Comparison of ENCODE assay signal across 9 cellular contexts in the genomic region with DNA sequence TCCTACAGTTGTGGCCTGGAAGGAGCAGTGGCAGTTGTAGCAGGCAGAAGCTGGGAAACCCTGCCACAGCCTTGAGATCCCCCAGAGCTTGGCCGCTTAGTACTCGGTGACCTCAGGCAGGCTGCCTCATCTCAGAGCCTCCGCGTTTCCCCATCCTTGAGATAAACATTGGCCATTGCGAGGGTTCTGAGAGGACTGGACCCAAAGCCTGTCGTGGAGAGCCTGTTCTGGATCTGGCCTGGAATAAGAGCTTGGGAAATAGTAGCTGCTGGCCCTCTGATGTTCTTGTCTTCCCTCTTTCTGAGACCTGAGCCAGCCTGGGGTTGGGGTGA. TPM values are rescaled to one million over a fixed set of nuclear protein-coding genes. Genes with fewer than 3 reads are reported as not detected.
DNase-seq lines count a peak whose midpoint lies in the region; ATAC-seq, FAIRE-seq and TF ChIP-seq lines count a peak whose summit lies in the region.
"Had no signal": no experiment of that assay in that cellular context is flagged by ENCODE, and none has a peak within 500 bp of the region (broad histone marks: within the 10 kb centered on the region; RNA-seq: fewer than 3 reads in every experiment).

No MANE protein-coding gene starts in this region.

- no peak for TF ChIP-seq EP300 in K562 (IDR thresholded peaks at IDR 0.05; ENCODE audit: low read length)
- TF ChIP-seq EP300 in HepG2 (IDR thresholded peaks at IDR 0.05; ENCODE audit: low read depth in 2 of 2, low read length in 2 of 2): no peak
- TF ChIP-seq EP300 in HepG2 (CRISPR knock-in tag; IDR thresholded peaks at IDR 0.05; ENCODE audit: borderline replicate concordance): no peak
- TF ChIP-seq EP300 in suprapubic skin (IDR thresholded peaks at IDR 0.05): no peak

- H3K9ac ChIP-seq in K562 (ENCODE audit: insufficient read depth in 1 of 2, low read depth in 2 of 2, low read length in 2 of 2) (peak overlapping the region; percentile 67 to 94), HepG2 (ENCODE audit: insufficient read depth, low read depth, low read length) (peak overlapping the region; percentile 67)

- peak overlapping the region; percentile 94 for H3K4me3 Mint-ChIP-seq in T-helper 2 cell treated with Interferon-gamma antibody and Interleukin-4, amounts not matched to agents 5 μg/mL and 100 μg/mL, for 36 hours

- H3K36me3 Mint-ChIP-seq in T-helper 2 cell treated with Interferon-gamma antibody and Interleukin-4, amounts not matched to agents 5 μg/mL and 100 μg/mL, for 36 hours (ENCODE audit: low read depth): peaks cover 13% of the 10 kb centered on the region

- CTCF ChIA-PET in K562 (lab: Yijun Ruan, JAX; ENCODE audit: low intra/inter-chr PET ratio) (no interaction called here), HepG2 (lab: Yijun Ruan, JAX; ENCODE audit: low intra/inter-chr PET ratio, low total read pairs) (no interaction called here)

- H2AFZ ChIP-seq in K562 (ENCODE audit: low read depth, low read length) (no peak overlapping the region), HepG2 (ENCODE audit: low read length) (no peak overlapping the region)

- peaks cover 4% of the 10 kb centered on the region for H3K9me1 ChIP-seq in K562 (ENCODE audit: control insufficient read depth, insufficient read depth, low read length)

- peaks cover 49% of the 10 kb centered on the region for H3K79me2 ChIP-seq in K562 (ENCODE audit: control insufficient read depth, insufficient read depth, low read length)
- H3K79me2 ChIP-seq in HepG2 (ENCODE audit: insufficient read depth, low read length): peaks cover 6% of the 10 kb centered on the region

- intact Hi-C loops in K562 (cut with micrococcal nuclease): loop anchor here (5.0 kb wide), 1 partner anchor 45 kb away; a partner anchor contains a TSS
- intact Hi-C loops in HepG2 (cut with micrococcal nuclease; ENCODE audit: unreplicated experiment): loop anchor here (5.0 kb wide), 1 partner anchor 45 kb away; a partner anchor contains a TSS

- H3K27ac Mint-ChIP-seq in T-helper 2 cell treated with Interferon-gamma antibody and Interleukin-4, amounts not matched to agents 5 μg/mL and 100 μg/mL, for 36 hours: no peak overlapping the region

- FAIRE-seq in K562 (lab: Jason Lieb, UNC): no peak
- FAIRE-seq in HepG2 (lab: Jason Lieb, UNC): no peak

- H3K4me3 ChIP-seq in K562: peak overlapping the region; percentile 73
- H3K4me3 ChIP-seq in HepG2 (replicated peaks in 1 of 3; ENCODE audit: insufficient read depth in 1 of 3, low read depth in 2 of 3, low read length in 3 of 3): peak overlapping the region; percentile 73 to 97 (median 96)
- peak overlapping the region; percentile 81 for H3K4me3 ChIP-seq in suprapubic skin

- WGBS in K562 (ENCODE audit: insufficient coverage, low coverage, missing lambda C conversion rate): 0% methylated on average over 6 of the region's 6 CpGs
- WGBS in HepG2 (ENCODE audit: low lambda C conversion rate): 6% methylated on average over 2 of the region's 6 CpGs
- no CpG with 5 or more reads among the region's 6 CpGs for WGBS in suprapubic skin

- DNase-seq in T-helper 2 cell treated with Interferon-gamma antibody and Interleukin-4, amounts not matched to agents 5 μg/mL and 100 μg/mL, for 36 hours (ENCODE audit: low spot score): no peak
- no peak for DNase-seq in T-helper 2 cell
- DNase-seq in K562 (ENCODE audit: extremely low read depth in 1 of 4, low spot score in 3 of 4): peak in 1 of 4 experiments; percentile 37
- no peak for DNase-seq in HepG2 (ENCODE audit: low spot score)
- no peak for DNase-seq in suprapubic skin (ENCODE audit: low spot score in 2 of 2)
- no peak for DNase-seq in DMS153 (lab: John Stamatoyannopoulos, UW)
- DNase-seq in amniotic stem cell (lab: John Stamatoyannopoulos, UW): no peak
- DNase-seq: NCI-H2081 treated with DMSO at 0.1 percent for 48 hours had no signal

- no peak for TF ChIP-seq RAD21 in K562 (CRISPR knock-in tag; conservative IDR thresholded peaks at IDR 0.05 in 1 of 2, IDR thresholded peaks at IDR 0.05 in 1 of 2)
- TF ChIP-seq RAD21 in HepG2 (CRISPR knock-in tag; IDR thresholded peaks at IDR 0.05): no peak

- H3K36me3 ChIP-seq in K562 (ENCODE audit: control insufficient read depth, insufficient read depth, low read length) (peaks cover 31% of the 10 kb centered on the region; the same call in 2 of the 3 replicates), HepG2 (replicated peaks in 1 of 2; ENCODE audit: control insufficient read depth in 1 of 2, insufficient read depth in 2 of 2, low read length in 2 of 2) (peaks cover 3 to 14% of the 10 kb centered on the region in 2 experiments; a peak in 4 of 5 replicates), suprapubic skin (peaks cover 22% of the 10 kb centered on the region)

- TF ChIP-seq CTCF in K562 (IDR thresholded peaks at IDR 0.05 in 2 of 3, conservative IDR thresholded peaks at IDR 0.05 in 1 of 3; ENCODE audit: insufficient read depth in 2 of 3, low read depth in 1 of 3, low read length in 3 of 3): no peak
- no peak for TF ChIP-seq CTCF in HepG2 (CRISPR knock-in tag; IDR thresholded peaks at IDR 0.05)
- no peak for TF ChIP-seq CTCF in suprapubic skin (IDR thresholded peaks at IDR 0.05)

- in situ Hi-C loops in K562 (cut with MboI) (no loop called here), HepG2 (cut with HindIII; ENCODE audit: extremely low pct_ligation_motif_present, low pct_unique_long_range_greater_than_20kb) (no loop called here)

- H4K20me1 ChIP-seq in K562 (replicated peaks; ENCODE audit: control insufficient read depth, insufficient read depth, low read length) (no peaks in the 10 kb centered on the region; the same call in 1 of the 2 replicates), HepG2 (ENCODE audit: insufficient read depth, low read length) (no peaks in the 10 kb centered on the region)

- no peaks in the 10 kb centered on the region for H3K27me3 ChIP-seq in K562 (ENCODE audit: control insufficient read depth in 2 of 2, insufficient read depth in 2 of 2, low read length in 2 of 2)
- H3K27me3 ChIP-seq in HepG2 (ENCODE audit: control insufficient read depth in 1 of 2, insufficient read depth in 2 of 2, low read length in 2 of 2): no peaks in the 10 kb centered on the region; a peak in 1 of 5 replicates
- no peaks in the 10 kb centered on the region for H3K27me3 ChIP-seq in suprapubic skin

- peak overlapping the region; percentile 98 for H3K4me2 ChIP-seq in K562 (ENCODE audit: insufficient read depth, low read length)
- H3K4me2 ChIP-seq in HepG2 (ENCODE audit: low read depth, low read length): peak overlapping the region; percentile 94

- no peaks in the 10 kb centered on the region for H3K9me3 ChIP-seq in K562 (replicated peaks; ENCODE audit: control insufficient read depth, insufficient read depth, low read depth, low read length)
- H3K9me3 ChIP-seq in HepG2 (ENCODE audit: low read length): no peaks in the 10 kb centered on the region
- no peaks in the 10 kb centered on the region for H3K9me3 ChIP-seq in suprapubic skin

- no peaks in the 10 kb centered on the region for H3K27me3 Mint-ChIP-seq in T-helper 2 cell treated with Interferon-gamma antibody and Interleukin-4, amounts not matched to agents 5 μg/mL and 100 μg/mL, for 36 hours (ENCODE audit: low read depth)

- ATAC-seq in K562 (no peak; the same call in 1 of the 3 replicates), HepG2 (peak; percentile 7), GM19328 (IDR thresholded peaks at IDR 0.05; ENCODE audit: unreplicated experiment) (no peak)

- BruUV-seq in K562 (replicated peaks; lab: Mats Ljungman, UMichigan) (no TSS peak), HepG2 (replicated peaks; lab: Mats Ljungman, UMichigan) (no TSS peak)

- TF ChIP-seq POLR2A in K562 (conservative IDR thresholded peaks at IDR 0.05) (no peak), HepG2 (IDR thresholded peaks at IDR 0.05; ENCODE audit: insufficient read depth in 1 of 2, low read depth in 2 of 2, low read length in 2 of 2) (no peak), suprapubic skin (IDR thresholded peaks at IDR 0.05) (peak in 1 of 2 donors; percentile 16)

- H3K9me3 Mint-ChIP-seq in T-helper 2 cell treated with Interferon-gamma antibody and Interleukin-4, amounts not matched to agents 5 μg/mL and 100 μg/mL, for 36 hours: no peaks in the 10 kb centered on the region

- POLR2A ChIA-PET in K562 (lab: Yijun Ruan, JAX) (interaction anchor here (0.6 to 1.5 kb wide), 3 partner anchors 16 to 141 kb away, joined by 4 to 5 read pairs (median 4); no protein-coding TSS in a partner anchor), HepG2 (lab: Yijun Ruan, JAX) (interaction anchor here (1.0 to 2.5 kb wide), 3 partner anchors 9 to 220 kb away, joined by 3 to 13 read pairs (median 6); a partner anchor contains a TSS)

- H3K4me1 Mint-ChIP-seq in T-helper 2 cell treated with Interferon-gamma antibody and Interleukin-4, amounts not matched to agents 5 μg/mL and 100 μg/mL, for 36 hours (ENCODE audit: low read depth): peaks cover 22% of the 10 kb centered on the region

- H3K27ac ChIP-seq in K562 (ENCODE audit: extremely low read depth, low read depth, low read length): peak overlapping the region; percentile 26
- peak overlapping the region; percentile 43 for H3K27ac ChIP-seq in HepG2 (ENCODE audit: extremely low read length, insufficient read depth, low read length)
- no peak overlapping the region for H3K27ac ChIP-seq in suprapubic skin

- H3K4me1 ChIP-seq in K562 (replicated peaks in 1 of 2; ENCODE audit: control insufficient read depth in 2 of 2, insufficient read depth in 2 of 2, low read length in 2 of 2): peaks cover 40 to 63% of the 10 kb centered on the region in 2 experiments
- peaks cover 27% of the 10 kb centered on the region for H3K4me1 ChIP-seq in HepG2 (ENCODE audit: insufficient read depth, low read length)
- peaks cover 25% of the 10 kb centered on the region for H3K4me1 ChIP-seq in suprapubic skin

RNA-seq across cellular contexts. Expression of a gene that starts 1.3 kb away (rescaled TPM):
- total RNA-seq in K562 (2011; cell fraction: chromatin; rRNA removed; ENCODE audit: low replicate concordance): 92.3 and 308 TPM in 2 replicates
- 215 and 248 TPM in 2 replicates for total RNA-seq in K562 (2011; cell fraction: nucleolus; rRNA removed)
- 114 and 139 TPM in 2 replicates for total RNA-seq in K562 (2011; cell fraction: nucleoplasm; rRNA removed)
- total RNA-seq in K562 (2014; rRNA removed) (25.4 and 30.5 TPM in 2 replicates), K562 (2014; rRNA removed; fragmentation: Illumina TruSeq; extraction: Trizol) (5.3 and 7.3 TPM in 2 replicates), K562 (2015; rRNA removed; fragmentation: Illumina TruSeq; extraction: Trizol) (18.0 and 22.7 TPM in 2 replicates), K562 (2021) (47.6 and 49.4 TPM in 2 replicates), HepG2 (2016; rRNA removed; fragmentation: Illumina TruSeq; extraction: Trizol) (8.9 and 17.1 TPM in 2 replicates), suprapubic skin (10 to 100 TPM; 28.3 to 44.3 (median 39.7) TPM)
- polyA plus RNA-seq in K562 (2011; rRNA removed) (19.8 and 37.8 TPM in 2 replicates), K562 (2014; fragmentation: Illumina TruSeq; extraction: Trizol) (15.2 and 25.9 TPM in 2 replicates), K562 (2014; fragmentation: Nextera tagmentation; extraction: Ambion mirVana) (under 1 TPM; 0.15 to 0.77 TPM), K562 (2014; rRNA removed) (51.4 and 54.1 TPM in 2 replicates), HepG2 (2011; rRNA removed) (10.8 and 12.2 TPM in 2 replicates)
- 19.0 and 25.6 TPM in 2 replicates for polyA plus RNA-seq in K562 (2011; cell fraction: cytosol; rRNA removed)
- polyA plus RNA-seq in K562 (2011; cell fraction: nucleus; rRNA removed): 374 and 378 TPM in 2 replicates
- polyA plus RNA-seq in K562 (2012): 25.3 and 34.3 TPM in 2 replicates
- polyA minus RNA-seq in K562 (2011; rRNA and poly(A)+ RNA removed): 7.0 and 8.3 TPM in 2 replicates
- polyA minus RNA-seq in K562 (2011; cell fraction: cytosol; rRNA and poly(A)+ RNA removed): 10.7 and 12.7 TPM in 2 replicates
- polyA minus RNA-seq in K562 (2011; cell fraction: nucleus; rRNA and poly(A)+ RNA removed): 52.0 and 76.5 TPM in 2 replicates
- 5.8 TPM in 2 replicates for total RNA-seq in HepG2 (2016; cell fraction: cytosol; rRNA removed; fragmentation: Illumina TruSeq; extraction: Trizol; ENCODE audit: low read depth)
- total RNA-seq in HepG2 (2016; cell fraction: insoluble cytoplasmic fraction; rRNA removed; fragmentation: Illumina TruSeq; extraction: Trizol): 8.3 and 17.7 TPM in 2 replicates
- 6.6 and 6.9 TPM in 2 replicates for total RNA-seq in HepG2 (2016; cell fraction: membrane; rRNA removed; fragmentation: Illumina TruSeq; extraction: Trizol)
- 22.2 and 26.2 TPM in 2 replicates for total RNA-seq in HepG2 (2016; cell fraction: nucleus; rRNA removed; fragmentation: Illumina TruSeq; extraction: Trizol)
- polyA plus RNA-seq in HepG2 (2011; cell fraction: cytosol; rRNA removed): 4.8 and 7.2 TPM in 2 replicates
- 118 and 145 TPM in 2 replicates for polyA plus RNA-seq in HepG2 (2011; cell fraction: nucleus; rRNA removed)
- polyA plus RNA-seq in HepG2 (2012): 3.9 and 9.8 TPM in 2 replicates
- polyA plus RNA-seq in HepG2 (2016; cell fraction: cytosol; fragmentation: Illumina TruSeq; extraction: Trizol; ENCODE audit: low read depth): 1.3 and 1.6 TPM in 2 replicates
- 5.8 and 6.3 TPM in 2 replicates for polyA plus RNA-seq in HepG2 (2016; cell fraction: insoluble cytoplasmic fraction; fragmentation: Illumina TruSeq; extraction: Trizol; ENCODE audit: low read depth)
- polyA plus RNA-seq in HepG2 (2016; cell fraction: membrane; fragmentation: Illumina TruSeq; extraction: Trizol; ENCODE audit: low read depth): 3.4 and 4.3 TPM in 2 replicates
- polyA plus RNA-seq in HepG2 (2016; cell fraction: nucleus; fragmentation: Illumina TruSeq; extraction: Trizol; ENCODE audit: insufficient read depth, low read depth): 44.0 and 50.8 TPM in 2 replicates
- 17.4 and 26.1 TPM in 2 replicates for polyA minus RNA-seq in HepG2 (2011; rRNA and poly(A)+ RNA removed; ENCODE audit: low replicate concordance)
- polyA minus RNA-seq in HepG2 (2011; cell fraction: cytosol; rRNA and poly(A)+ RNA removed): 4.4 and 5.0 TPM in 2 replicates
- 18.5 and 19.6 TPM in 2 replicates for polyA minus RNA-seq in HepG2 (2011; cell fraction: nucleus; rRNA and poly(A)+ RNA removed)

RNA-seq across cellular contexts. Expression of a gene that starts 9.6 kb away (rescaled TPM):
- 56.9 and 171 TPM in 2 replicates for total RNA-seq in K562 (2011; cell fraction: chromatin; rRNA removed; ENCODE audit: low replicate concordance)
- total RNA-seq in K562 (2011; cell fraction: nucleolus; rRNA removed): 132 and 142 TPM in 2 replicates
- 83.5 and 91.6 TPM in 2 replicates for total RNA-seq in K562 (2011; cell fraction: nucleoplasm; rRNA removed)
- 58.8 and 72.7 TPM in 2 replicates for total RNA-seq in K562 (2014; rRNA removed)
- total RNA-seq in K562 (2014; rRNA removed; fragmentation: Illumina TruSeq; extraction: Trizol): 17.3 and 23.0 TPM in 2 replicates
- total RNA-seq in K562 (2015; rRNA removed; fragmentation: Illumina TruSeq; extraction: Trizol): 35.2 and 35.9 TPM in 2 replicates
- total RNA-seq in K562 (2021): 88.4 and 90.2 TPM in 2 replicates
- polyA plus RNA-seq in K562 (2011; rRNA removed): 60.6 and 64.2 TPM in 2 replicates
- polyA plus RNA-seq in K562 (2011; cell fraction: cytosol; rRNA removed): 57.8 and 99.1 TPM in 2 replicates
- polyA plus RNA-seq in K562 (2011; cell fraction: nucleus; rRNA removed): 381 and 681 TPM in 2 replicates
- 72.8 and 106 TPM in 2 replicates for polyA plus RNA-seq in K562 (2012)
- polyA plus RNA-seq in K562 (2014; fragmentation: Illumina TruSeq; extraction: Trizol): 63.3 and 68.6 TPM in 2 replicates
- under 1 TPM; 0.20 to 0.98 TPM for polyA plus RNA-seq in K562 (2014; fragmentation: Nextera tagmentation; extraction: Ambion mirVana)
- polyA plus RNA-seq in K562 (2014; rRNA removed): 118 and 124 TPM in 2 replicates
- polyA minus RNA-seq in K562 (2011; rRNA and poly(A)+ RNA removed): 7.6 and 15.5 TPM in 2 replicates
- 24.0 and 25.5 TPM in 2 replicates for polyA minus RNA-seq in K562 (2011; cell fraction: cytosol; rRNA and poly(A)+ RNA removed)
- polyA minus RNA-seq in K562 (2011; cell fraction: nucleus; rRNA and poly(A)+ RNA removed): 32.9 and 40.3 TPM in 2 replicates
- total RNA-seq in HepG2 (2016; rRNA removed; fragmentation: Illumina TruSeq; extraction: Trizol): 10.5 and 24.0 TPM in 2 replicates
- total RNA-seq in HepG2 (2016; cell fraction: cytosol; rRNA removed; fragmentation: Illumina TruSeq; extraction: Trizol; ENCODE audit: low read depth): 5.7 and 6.3 TPM in 2 replicates
- 10.1 and 22.9 TPM in 2 replicates for total RNA-seq in HepG2 (2016; cell fraction: insoluble cytoplasmic fraction; rRNA removed; fragmentation: Illumina TruSeq; extraction: Trizol)
- total RNA-seq in HepG2 (2016; cell fraction: membrane; rRNA removed; fragmentation: Illumina TruSeq; extraction: Trizol): 9.8 and 12.3 TPM in 2 replicates
- 28.6 and 31.6 TPM in 2 replicates for total RNA-seq in HepG2 (2016; cell fraction: nucleus; rRNA removed; fragmentation: Illumina TruSeq; extraction: Trizol)
- polyA plus RNA-seq in HepG2 (2011; rRNA removed): 40.6 and 68.0 TPM in 2 replicates
- polyA plus RNA-seq in HepG2 (2011; cell fraction: cytosol; rRNA removed): 23.7 and 25.8 TPM in 2 replicates
- 356 and 393 TPM in 2 replicates for polyA plus RNA-seq in HepG2 (2011; cell fraction: nucleus; rRNA removed)
- polyA plus RNA-seq in HepG2 (2012): 17.4 and 18.7 TPM in 2 replicates
- polyA plus RNA-seq in HepG2 (2016; cell fraction: cytosol; fragmentation: Illumina TruSeq; extraction: Trizol; ENCODE audit: low read depth): 7.5 and 8.5 TPM in 2 replicates
- polyA plus RNA-seq in HepG2 (2016; cell fraction: insoluble cytoplasmic fraction; fragmentation: Illumina TruSeq; extraction: Trizol; ENCODE audit: low read depth): 13.7 and 15.9 TPM in 2 replicates
- 11.0 and 13.2 TPM in 2 replicates for polyA plus RNA-seq in HepG2 (2016; cell fraction: membrane; fragmentation: Illumina TruSeq; extraction: Trizol; ENCODE audit: low read depth)
- 80.7 and 100 TPM in 2 replicates for polyA plus RNA-seq in HepG2 (2016; cell fraction: nucleus; fragmentation: Illumina TruSeq; extraction: Trizol; ENCODE audit: insufficient read depth, low read depth)
- polyA minus RNA-seq in HepG2 (2011; rRNA and poly(A)+ RNA removed; ENCODE audit: low replicate concordance): 29.6 and 163 TPM in 2 replicates
- 10.4 and 14.1 TPM in 2 replicates for polyA minus RNA-seq in HepG2 (2011; cell fraction: cytosol; rRNA and poly(A)+ RNA removed)
- polyA minus RNA-seq in HepG2 (2011; cell fraction: nucleus; rRNA and poly(A)+ RNA removed): 20.3 and 22.6 TPM in 2 replicates
- 100 to 1,000 TPM; 193 to 331 (median 258) TPM for total RNA-seq in suprapubic skin

RNA-seq across cellular contexts. Expression of a gene that starts 43.2 kb away (rescaled TPM):
- total RNA-seq in K562 (2011; cell fraction: chromatin; rRNA removed; ENCODE audit: low replicate concordance): 25.1 and 61.9 TPM in 2 replicates
- total RNA-seq in K562 (2011; cell fraction: nucleolus; rRNA removed): 71.3 and 71.4 TPM in 2 replicates
- total RNA-seq in K562 (2011; cell fraction: nucleoplasm; rRNA removed): 60.4 and 62.9 TPM in 2 replicates
- 25.2 and 28.7 TPM in 2 replicates for total RNA-seq in K562 (2014; rRNA removed)
- total RNA-seq in K562 (2014; rRNA removed; fragmentation: Illumina TruSeq; extraction: Trizol): 16.1 and 20.1 TPM in 2 replicates
- total RNA-seq in K562 (2015; rRNA removed; fragmentation: Illumina TruSeq; extraction: Trizol): 29.8 and 30.5 TPM in 2 replicates
- total RNA-seq in K562 (2021): 37.5 and 39.8 TPM in 2 replicates
- 33.4 and 36.2 TPM in 2 replicates for polyA plus RNA-seq in K562 (2011; rRNA removed)
- 45.2 and 65.3 TPM in 2 replicates for polyA plus RNA-seq in K562 (2011; cell fraction: cytosol; rRNA removed)
- polyA plus RNA-seq in K562 (2011; cell fraction: nucleus; rRNA removed): 50.0 and 61.6 TPM in 2 replicates
- polyA plus RNA-seq in K562 (2012): 21.4 and 22.1 TPM in 2 replicates
- polyA plus RNA-seq in K562 (2014; fragmentation: Illumina TruSeq; extraction: Trizol): 34.6 and 38.7 TPM in 2 replicates
- 10 to 100 TPM in 1 of 2 experiments, 1 to 10 TPM in 1; 3.0 to 19.2 TPM for polyA plus RNA-seq in K562 (2014; fragmentation: Nextera tagmentation; extraction: Ambion mirVana)
- 36.5 and 40.5 TPM in 2 replicates for polyA plus RNA-seq in K562 (2014; rRNA removed)
- 19.4 and 20.2 TPM in 2 replicates for polyA minus RNA-seq in K562 (2011; rRNA and poly(A)+ RNA removed)
- 11.6 and 13.9 TPM in 2 replicates for polyA minus RNA-seq in K562 (2011; cell fraction: cytosol; rRNA and poly(A)+ RNA removed)
- 9.4 and 14.6 TPM in 2 replicates for polyA minus RNA-seq in K562 (2011; cell fraction: nucleus; rRNA and poly(A)+ RNA removed)
- total RNA-seq in HepG2 (2016; rRNA removed; fragmentation: Illumina TruSeq; extraction: Trizol): 15.1 and 34.1 TPM in 2 replicates
- total RNA-seq in HepG2 (2016; cell fraction: cytosol; rRNA removed; fragmentation: Illumina TruSeq; extraction: Trizol; ENCODE audit: low read depth): 4.4 and 4.8 TPM in 2 replicates
- total RNA-seq in HepG2 (2016; cell fraction: insoluble cytoplasmic fraction; rRNA removed; fragmentation: Illumina TruSeq; extraction: Trizol): 14.3 and 33.9 TPM in 2 replicates
- 11.5 and 12.2 TPM in 2 replicates for total RNA-seq in HepG2 (2016; cell fraction: membrane; rRNA removed; fragmentation: Illumina TruSeq; extraction: Trizol)
- total RNA-seq in HepG2 (2016; cell fraction: nucleus; rRNA removed; fragmentation: Illumina TruSeq; extraction: Trizol): 27.9 and 34.5 TPM in 2 replicates
- 20.9 and 21.0 TPM in 2 replicates for polyA plus RNA-seq in HepG2 (2011; rRNA removed)
- polyA plus RNA-seq in HepG2 (2011; cell fraction: cytosol; rRNA removed): 18.4 and 24.7 TPM in 2 replicates
- polyA plus RNA-seq in HepG2 (2011; cell fraction: nucleus; rRNA removed): 17.8 and 22.4 TPM in 2 replicates
- polyA plus RNA-seq in HepG2 (2012): 7.5 and 9.0 TPM in 2 replicates
- 3.5 and 3.7 TPM in 2 replicates for polyA plus RNA-seq in HepG2 (2016; cell fraction: cytosol; fragmentation: Illumina TruSeq; extraction: Trizol; ENCODE audit: low read depth)
- 15.8 and 16.0 TPM in 2 replicates for polyA plus RNA-seq in HepG2 (2016; cell fraction: insoluble cytoplasmic fraction; fragmentation: Illumina TruSeq; extraction: Trizol; ENCODE audit: low read depth)
- 6.2 and 7.2 TPM in 2 replicates for polyA plus RNA-seq in HepG2 (2016; cell fraction: membrane; fragmentation: Illumina TruSeq; extraction: Trizol; ENCODE audit: low read depth)
- polyA plus RNA-seq in HepG2 (2016; cell fraction: nucleus; fragmentation: Illumina TruSeq; extraction: Trizol; ENCODE audit: insufficient read depth, low read depth): 48.2 and 51.4 TPM in 2 replicates
- polyA minus RNA-seq in HepG2 (2011; rRNA and poly(A)+ RNA removed; ENCODE audit: low replicate concordance): 31.9 and 42.4 TPM in 2 replicates
- polyA minus RNA-seq in HepG2 (2011; cell fraction: cytosol; rRNA and poly(A)+ RNA removed): 9.3 and 12.5 TPM in 2 replicates
- polyA minus RNA-seq in HepG2 (2011; cell fraction: nucleus; rRNA and poly(A)+ RNA removed): 4.4 and 6.6 TPM in 2 replicates
- 10 to 100 TPM in 1 of 4 donors, 1 to 10 TPM in 3; 7.8 to 11.1 (median 9.8) TPM for total RNA-seq in suprapubic skin
